In genomic region chr6:30884521-30885480, GRCh38 we compare ENCODE assay signal across 1 cellular context.
TF ChIP-seq lines count a peak whose summit lies in the region.

No MANE protein-coding gene starts in this region.

TF ChIP-seq in HepG2, 621 proteins besides CTCF, POLR2A, EP300 and RAD21 (continued from another document):
- 0 out of 2 replicates have a peak, but pooled peaks have one; percentile 31 for TF ChIP-seq ZNF362 (CRISPR knock-in tag; IDR thresholded peaks at IDR 0.05; ENCODE audit: borderline replicate concordance)
- peak; percentile 15; the same call in 1 of the 2 replicates for TF ChIP-seq IRF1 (CRISPR knock-in tag; IDR thresholded peaks at IDR 0.05; ENCODE audit: low read depth)
- TF ChIP-seq BRD4 (CRISPR knock-in tag; IDR thresholded peaks at IDR 0.05) = peak; percentile 38; the same call in 1 of the 2 replicates
- no peak for TF ChIP-seq SKI (IDR thresholded peaks at IDR 0.05; ENCODE audit: partially characterized antibody)
- TF ChIP-seq ZNF33B (CRISPR knock-in tag; IDR thresholded peaks at IDR 0.05) = peak; percentile 36; the same call in 1 of the 2 replicates
- peak; percentile 57; the same call in 1 of the 2 replicates for TF ChIP-seq ZNF891 (CRISPR knock-in tag; IDR thresholded peaks at IDR 0.05)
- no peak for TF ChIP-seq HDAC1 (CRISPR knock-in tag; IDR thresholded peaks at IDR 0.05)
- TF ChIP-seq RFXAP (CRISPR knock-in tag; IDR thresholded peaks at IDR 0.05; ENCODE audit: borderline replicate concordance) = no peak
- 0 out of 2 replicates have a peak, but pooled peaks have one; percentile 20 for TF ChIP-seq ZNF563 (CRISPR knock-in tag; IDR thresholded peaks at IDR 0.05)
- TF ChIP-seq FOSL2 (CRISPR knock-in tag; IDR thresholded peaks at IDR 0.05) = 0 out of 2 replicates have a peak, but pooled peaks have one; percentile 14
- no peak for TF ChIP-seq ZNF24 (IDR thresholded peaks at IDR 0.05)
- peak; percentile 7; the same call in 1 of the 3 replicates for TF ChIP-seq MXI1 (IDR thresholded peaks at IDR 0.05; ENCODE audit: borderline replicate concordance, low read depth, low read length)
- TF ChIP-seq MAZ (IDR thresholded peaks at IDR 0.05; ENCODE audit: borderline replicate concordance, low read depth, low read length) = peak; percentile 50; the same call in 1 of the 2 replicates
- no peak for TF ChIP-seq MAZ (CRISPR knock-in tag; IDR thresholded peaks at IDR 0.05; ENCODE audit: low read depth)
- peak; percentile 61; the same call in 1 of the 2 replicates for TF ChIP-seq MEIS1 (CRISPR knock-in tag; IDR thresholded peaks at IDR 0.05; ENCODE audit: borderline replicate concordance)
- TF ChIP-seq DMAP1 (CRISPR knock-in tag; IDR thresholded peaks at IDR 0.05) = 0 out of 2 replicates have a peak, but pooled peaks have one; percentile 11
- peak; percentile 14 for TF ChIP-seq PHF5A (CRISPR knock-in tag; IDR thresholded peaks at IDR 0.05; ENCODE audit: low read depth, unreplicated experiment)
- no peak for TF ChIP-seq MLXIP (CRISPR knock-in tag; IDR thresholded peaks at IDR 0.05; ENCODE audit: borderline replicate concordance)
- no peak for TF ChIP-seq CHD4 (IDR thresholded peaks at IDR 0.05; ENCODE audit: borderline replicate concordance, low read length)
- peak; percentile 4; the same call in 1 of the 2 replicates for TF ChIP-seq ZFY (CRISPR knock-in tag; IDR thresholded peaks at IDR 0.05)
- 0 out of 2 replicates have a peak, but pooled peaks have one; percentile 58 for TF ChIP-seq DZIP1 (CRISPR knock-in tag; IDR thresholded peaks at IDR 0.05)
